Comparison of ENCODE assay signal across 15 cellular contexts in the genomic region with DNA sequence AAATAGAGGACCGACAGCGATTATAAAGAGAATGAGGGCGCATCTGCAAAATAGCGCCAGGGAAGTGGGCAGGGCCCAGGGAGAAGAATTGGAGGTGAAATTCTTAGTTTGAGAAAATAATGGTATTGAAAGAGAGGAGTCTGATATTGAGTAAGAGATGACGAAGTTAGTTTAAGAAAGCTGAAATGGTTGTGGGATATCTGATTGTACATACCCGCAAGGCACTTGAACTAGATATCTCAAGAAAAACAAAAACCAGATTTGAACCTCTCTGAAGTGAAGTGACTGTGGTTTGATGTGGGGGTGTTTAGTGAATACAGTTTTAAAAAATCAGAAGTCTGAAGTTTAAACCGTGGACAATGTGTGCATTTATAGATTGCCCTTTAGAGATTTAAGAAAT. TPM values are rescaled to one million over a fixed set of nuclear protein-coding genes. Genes with fewer than 3 reads are reported as not detected.
A peak's percentile ranks its signal among the peaks of the same experiment; 100 is the strongest.
DNase-seq lines count a peak whose midpoint lies in the region; ATAC-seq and TF ChIP-seq lines count a peak whose summit lies in the region.
"Had no signal": no experiment of that assay in that cellular context is flagged by ENCODE, and none has a peak within 500 bp of the region (broad histone marks: within the 10 kb centered on the region; RNA-seq: fewer than 3 reads in every experiment).

No MANE protein-coding gene starts in this region.

- no peaks in the 10 kb centered on the region for H3K9me3 Mint-ChIP-seq in mesothelial cell of epicardium
- no peaks in the 10 kb centered on the region for H3K9me3 Mint-ChIP-seq in CD4-positive, alpha-beta memory T cell
- H3K9me3 Mint-ChIP-seq: CD4-positive, alpha-beta T cell had no signal

- H3K4me1 ChIP-seq in ascending aorta (peaks cover 0 to 30% of the 10 kb centered on the region in 2 donors), thoracic aorta (ENCODE audit: control insufficient read depth in 1 of 2, low read depth in 2 of 2) (peaks cover 18 to 49% of the 10 kb centered on the region in 2 donors), aorta (ENCODE audit: control insufficient read depth in 1 of 2, insufficient read depth in 2 of 2, low read length in 2 of 2) (peaks cover 3 to 4% of the 10 kb centered on the region in 2 donors)
- no peaks in the 10 kb centered on the region for H3K4me1 ChIP-seq in CD4-positive, alpha-beta memory T cell (ENCODE audit: insufficient read depth, low read length)

- H3K27ac Mint-ChIP-seq in mesothelial cell of epicardium = peak overlapping the region; percentile 62
- no peak overlapping the region for H3K27ac Mint-ChIP-seq in CD4-positive, alpha-beta memory T cell
- H3K27ac Mint-ChIP-seq: B cell; CD4-positive, alpha-beta T cell had no signal

- peaks cover 50% of the 10 kb centered on the region for H3K36me3 Mint-ChIP-seq in mesothelial cell of epicardium
- no peaks in the 10 kb centered on the region for H3K36me3 Mint-ChIP-seq in CD4-positive, alpha-beta memory T cell

- CTCF ChIA-PET in CD4-positive, alpha-beta memory T cell (lab: Charles Lee; ENCODE audit: partially characterized antibody) = interaction anchor here (0.9 to 1.0 kb wide), 2 partner anchors 101 to 374 kb away, joined by 3 to 4 read pairs; no protein-coding TSS in a partner anchor

- DNase-seq in OCI-M1 (lab: John Stamatoyannopoulos, UW) = peak; percentile 5
- no peak for DNase-seq in ascending aorta (ENCODE audit: low spot score in 2 of 2)
- DNase-seq in mesothelial cell of epicardium (ENCODE audit: low spot score in 2 of 2, unreplicated experiment in 2 of 2) = no peak
- DNase-seq in thoracic aorta (ENCODE audit: low spot score) = no peak
- no peak for DNase-seq in aorta
- DNase-seq in CD4-positive, alpha-beta memory T cell = no peak
- DNase-seq: C1 segment of cervical spinal cord; CD4-positive, alpha-beta T cell; DMS153; DMS79 treated with DMSO at 0.1 percent for 48 hours; EL; GOT3 had no signal

- ATAC-seq in thoracic aorta (ENCODE audit: insufficient number of reproducible peaks, low FRiP score, low read depth) = no peak
- ATAC-seq in aorta (ENCODE audit: low FRiP score) = no peak
- ATAC-seq in HG03439 (IDR thresholded peaks at IDR 0.05; ENCODE audit: unreplicated experiment) = no peak

- TF ChIP-seq CTCF in ascending aorta (IDR thresholded peaks at IDR 0.05) (no peak), mesothelial cell of epicardium (IDR thresholded peaks at IDR 0.05; ENCODE audit: unreplicated experiment) (no peak), thoracic aorta (IDR thresholded peaks at IDR 0.05) (no peak)

- H3K4me3 Mint-ChIP-seq in mesothelial cell of epicardium = no peak overlapping the region
- H3K4me3 Mint-ChIP-seq in CD4-positive, alpha-beta memory T cell = no peak overlapping the region
- H3K4me3 Mint-ChIP-seq: B cell; CD4-positive, alpha-beta T cell had no signal

- peaks cover 19% of the 10 kb centered on the region for H3K4me1 Mint-ChIP-seq in mesothelial cell of epicardium
- H3K4me1 Mint-ChIP-seq in CD4-positive, alpha-beta memory T cell = peaks cover 0 to 4% (median 2%) of the 10 kb centered on the region in 4 donors

- H3K9me3 ChIP-seq in ascending aorta = no peaks in the 10 kb centered on the region
- no peaks in the 10 kb centered on the region for H3K9me3 ChIP-seq in thoracic aorta
- H3K9me3 ChIP-seq in aorta (ENCODE audit: control insufficient read depth, low read length) = no peaks in the 10 kb centered on the region
- no peaks in the 10 kb centered on the region for H3K9me3 ChIP-seq in CD4-positive, alpha-beta memory T cell (ENCODE audit: control insufficient read depth in 1 of 2, low read length in 2 of 2)
- H3K9me3 ChIP-seq: HAP-1 had no signal

- H3K36me3 ChIP-seq in ascending aorta (peaks cover 7 to 24% of the 10 kb centered on the region in 2 donors), thoracic aorta (peaks cover 6% of the 10 kb centered on the region), aorta (ENCODE audit: control insufficient read depth in 1 of 2, insufficient read depth in 2 of 2, low read length in 1 of 2) (peaks cover 2 to 3% of the 10 kb centered on the region in 2 donors)
- no peaks in the 10 kb centered on the region for H3K36me3 ChIP-seq in CD4-positive, alpha-beta memory T cell (ENCODE audit: insufficient read depth, low read length)
- H3K36me3 ChIP-seq: HAP-1 had no signal

- H3K4me3 ChIP-seq in ascending aorta (no peak overlapping the region), thoracic aorta (no peak overlapping the region), aorta (ENCODE audit: low read length in 2 of 2) (no peak overlapping the region)
- no peak overlapping the region for H3K4me3 ChIP-seq in CD4-positive, alpha-beta memory T cell (ENCODE audit: low read length in 2 of 2)
- H3K4me3 ChIP-seq: HAP-1 had no signal

- intact Hi-C loops in ascending aorta (cut with DNase I) (no loop called here), aorta (cut with DNase I) (no loop called here)
- intact Hi-C loops in CD4-positive, alpha-beta memory T cell (cut with micrococcal nuclease) = no loop called here

- POLR2A ChIA-PET in CD4-positive, alpha-beta memory T cell (lab: Charles Lee; ENCODE audit: partially characterized antibody) = no interaction called here

- H3K27ac ChIP-seq in ascending aorta (peak overlapping the region; percentile 40 to 54), thoracic aorta (peak overlapping the region; percentile 19 to 62), aorta (ENCODE audit: low read depth in 1 of 2, low read length in 2 of 2) (no peak overlapping the region)
- H3K27ac ChIP-seq in CD4-positive, alpha-beta memory T cell (ENCODE audit: low read depth, low read length) = no peak overlapping the region

- H3K27me3 Mint-ChIP-seq in mesothelial cell of epicardium (ENCODE audit: low read depth) = no peaks in the 10 kb centered on the region
- peaks cover 5 to 13% of the 10 kb centered on the region in 2 donors for H3K27me3 Mint-ChIP-seq in CD4-positive, alpha-beta memory T cell
- H3K27me3 Mint-ChIP-seq: B cell had no signal

- 70 to 72% methylated on average over 7 of the region's 7 CpGs for WGBS in aorta, 2 donors

- H3K27me3 ChIP-seq in ascending aorta = no peaks in the 10 kb centered on the region
- no peaks in the 10 kb centered on the region for H3K27me3 ChIP-seq in thoracic aorta (replicated peaks; ENCODE audit: insufficient read depth)
- no peaks in the 10 kb centered on the region for H3K27me3 ChIP-seq in aorta (ENCODE audit: control insufficient read depth in 1 of 2, insufficient read depth in 2 of 2, low read length in 1 of 2)
- H3K27me3 ChIP-seq in CD4-positive, alpha-beta memory T cell (ENCODE audit: insufficient read depth, low read length) = no peaks in the 10 kb centered on the region

RNA-seq across cellular contexts. Expression of gene ZNF532, which starts 38.9 kb away (rescaled TPM):
- total RNA-seq in ascending aorta = 161 TPM
- 178 to 188 TPM (median 182 TPM) in 3 replicates for total RNA-seq in mesothelial cell of epicardium
- total RNA-seq in thoracic aorta = 100 to 1,000 TPM; 133 to 211 TPM
- 100 to 1,000 TPM; 183 to 194 TPM for total RNA-seq in aorta
- 10 to 100 TPM; 19.3 to 43.4 TPM for polyA plus RNA-seq in aorta
- 1 to 10 TPM; 7.8 to 9.2 TPM for total RNA-seq in CD4-positive, alpha-beta memory T cell
- polyA plus RNA-seq in CD4-positive, alpha-beta memory T cell = 1 to 10 TPM in 1 of 2 donors, not detected in 1; 1.1 TPM

Comparison
In these comparisons a context has a peak if more than half of its experiments do, and no peak if none do; other contexts are left out.
1. H3K27ac ChIP-seq: peak in ascending aorta (2 of 2) and thoracic aorta (2 of 2); none in aorta (0 of 2) and CD4-positive, alpha-beta memory T cell (single experiment).
2. RNA of gene ZNF532, which starts 38.9 kb away (total RNA-seq): 133 to 211 TPM in thoracic aorta, 183 to 194 TPM in aorta, 178 to 188 TPM in mesothelial cell of epicardium and 161 TPM in ascending aorta (single experiment); 7.8 to 9.2 TPM in CD4-positive, alpha-beta memory T cell; every median in the first group is over 10 times any median in the second.